ENCODE assay signal across 2 cellular contexts in the genomic region with DNA sequence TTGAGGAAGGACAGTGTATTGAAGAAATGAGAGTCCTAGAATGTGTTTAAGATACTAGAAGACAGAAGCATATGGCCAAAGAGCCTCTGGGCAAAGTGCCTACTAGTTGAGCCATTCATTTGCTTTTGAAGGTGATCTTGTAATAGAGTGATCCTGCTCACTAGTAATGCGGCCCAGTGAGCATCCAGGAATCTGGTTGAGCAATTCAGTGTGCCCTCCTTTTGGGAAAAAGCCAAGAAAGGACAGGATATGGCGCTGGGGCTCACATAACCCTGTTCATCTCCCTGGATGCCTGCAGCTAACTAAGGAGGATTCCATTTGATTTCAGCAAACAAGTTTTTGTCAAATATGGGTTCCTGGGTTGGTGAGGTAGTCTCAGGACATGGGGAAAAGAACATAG.
TF ChIP-seq lines count a peak whose summit lies in the region.

No MANE protein-coding gene starts in this region.

TF ChIP-seq in HCT116, 20 proteins besides CTCF, POLR2A, EP300 and RAD21:
- no peak for TF ChIP-seq SIN3A (IDR thresholded peaks at IDR 0.05; ENCODE audit: low read depth)
- TF ChIP-seq ZFX (IDR thresholded peaks at IDR 0.05), result no peak
- peak; percentile 78; the same call in 1 of the 2 replicates for TF ChIP-seq CEBPB (IDR thresholded peaks at IDR 0.05; ENCODE audit: low read depth)

TF ChIP-seq in GM12878, 131 proteins besides CTCF, POLR2A, EP300 and RAD21:
- TF ChIP-seq IKZF2 (IDR thresholded peaks at IDR 0.05) (no peak), NRF1 (conservative IDR thresholded peaks at IDR 0.05; ENCODE audit: low read depth, low read length) (no peak), GABPA (IDR thresholded peaks at IDR 0.05; ENCODE audit: low read depth) (no peak), NR2F1 (conservative IDR thresholded peaks at IDR 0.05) (no peak), TCF3 (IDR thresholded peaks at IDR 0.05; ENCODE audit: borderline replicate concordance, insufficient read depth, low read depth, low read length) (no peak), IKZF1 (conservative IDR thresholded peaks at IDR 0.05) (no peak), SUZ12 (IDR thresholded peaks at IDR 0.05; ENCODE audit: unreplicated experiment) (no peak), MXI1 (IDR thresholded peaks at IDR 0.05; ENCODE audit: low read depth, low read length) (no peak), HDAC2 (IDR thresholded peaks at IDR 0.05) (no peak), NFXL1 (IDR thresholded peaks at IDR 0.05; ENCODE audit: borderline replicate concordance) (no peak)
- TF ChIP-seq, protein P1, sequence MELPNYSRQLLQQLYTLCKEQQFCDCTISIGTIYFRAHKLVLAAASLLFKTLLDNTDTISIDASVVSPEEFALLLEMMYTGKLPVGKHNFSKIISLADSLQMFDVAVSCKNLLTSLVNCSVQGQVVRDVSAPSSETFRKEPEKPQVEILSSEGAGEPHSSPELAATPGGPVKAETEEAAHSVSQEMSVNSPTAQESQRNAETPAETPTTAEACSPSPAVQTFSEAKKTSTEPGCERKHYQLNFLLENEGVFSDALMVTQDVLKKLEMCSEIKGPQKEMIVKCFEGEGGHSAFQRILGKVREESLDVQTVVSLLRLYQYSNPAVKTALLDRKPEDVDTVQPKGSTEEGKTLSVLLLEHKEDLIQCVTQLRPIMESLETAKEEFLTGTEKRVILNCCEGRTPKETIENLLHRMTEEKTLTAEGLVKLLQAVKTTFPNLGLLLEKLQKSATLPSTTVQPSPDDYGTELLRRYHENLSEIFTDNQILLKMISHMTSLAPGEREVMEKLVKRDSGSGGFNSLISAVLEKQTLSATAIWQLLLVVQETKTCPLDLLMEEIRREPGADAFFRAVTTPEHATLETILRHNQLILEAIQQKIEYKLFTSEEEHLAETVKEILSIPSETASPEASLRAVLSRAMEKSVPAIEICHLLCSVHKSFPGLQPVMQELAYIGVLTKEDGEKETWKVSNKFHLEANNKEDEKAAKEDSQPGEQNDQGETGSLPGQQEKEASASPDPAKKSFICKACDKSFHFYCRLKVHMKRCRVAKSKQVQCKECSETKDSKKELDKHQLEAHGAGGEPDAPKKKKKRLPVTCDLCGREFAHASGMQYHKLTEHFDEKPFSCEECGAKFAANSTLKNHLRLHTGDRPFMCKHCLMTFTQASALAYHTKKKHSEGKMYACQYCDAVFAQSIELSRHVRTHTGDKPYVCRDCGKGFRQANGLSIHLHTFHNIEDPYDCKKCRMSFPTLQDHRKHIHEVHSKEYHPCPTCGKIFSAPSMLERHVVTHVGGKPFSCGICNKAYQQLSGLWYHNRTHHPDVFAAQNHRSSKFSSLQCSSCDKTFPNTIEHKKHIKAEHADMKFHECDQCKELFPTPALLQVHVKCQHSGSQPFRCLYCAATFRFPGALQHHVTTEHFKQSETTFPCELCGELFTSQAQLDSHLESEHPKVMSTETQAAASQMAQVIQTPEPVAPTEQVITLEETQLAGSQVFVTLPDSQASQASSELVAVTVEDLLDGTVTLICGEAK (IDR thresholded peaks at IDR 0.05; ENCODE audit: borderline replicate concordance), result no peak
- TF ChIP-seq, protein P2, sequence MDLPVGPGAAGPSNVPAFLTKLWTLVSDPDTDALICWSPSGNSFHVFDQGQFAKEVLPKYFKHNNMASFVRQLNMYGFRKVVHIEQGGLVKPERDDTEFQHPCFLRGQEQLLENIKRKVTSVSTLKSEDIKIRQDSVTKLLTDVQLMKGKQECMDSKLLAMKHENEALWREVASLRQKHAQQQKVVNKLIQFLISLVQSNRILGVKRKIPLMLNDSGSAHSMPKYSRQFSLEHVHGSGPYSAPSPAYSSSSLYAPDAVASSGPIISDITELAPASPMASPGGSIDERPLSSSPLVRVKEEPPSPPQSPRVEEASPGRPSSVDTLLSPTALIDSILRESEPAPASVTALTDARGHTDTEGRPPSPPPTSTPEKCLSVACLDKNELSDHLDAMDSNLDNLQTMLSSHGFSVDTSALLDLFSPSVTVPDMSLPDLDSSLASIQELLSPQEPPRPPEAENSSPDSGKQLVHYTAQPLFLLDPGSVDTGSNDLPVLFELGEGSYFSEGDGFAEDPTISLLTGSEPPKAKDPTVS (IDR thresholded peaks at IDR 0.05; ENCODE audit: low read depth, low read length), result no peak
- TF ChIP-seq, protein P3, sequence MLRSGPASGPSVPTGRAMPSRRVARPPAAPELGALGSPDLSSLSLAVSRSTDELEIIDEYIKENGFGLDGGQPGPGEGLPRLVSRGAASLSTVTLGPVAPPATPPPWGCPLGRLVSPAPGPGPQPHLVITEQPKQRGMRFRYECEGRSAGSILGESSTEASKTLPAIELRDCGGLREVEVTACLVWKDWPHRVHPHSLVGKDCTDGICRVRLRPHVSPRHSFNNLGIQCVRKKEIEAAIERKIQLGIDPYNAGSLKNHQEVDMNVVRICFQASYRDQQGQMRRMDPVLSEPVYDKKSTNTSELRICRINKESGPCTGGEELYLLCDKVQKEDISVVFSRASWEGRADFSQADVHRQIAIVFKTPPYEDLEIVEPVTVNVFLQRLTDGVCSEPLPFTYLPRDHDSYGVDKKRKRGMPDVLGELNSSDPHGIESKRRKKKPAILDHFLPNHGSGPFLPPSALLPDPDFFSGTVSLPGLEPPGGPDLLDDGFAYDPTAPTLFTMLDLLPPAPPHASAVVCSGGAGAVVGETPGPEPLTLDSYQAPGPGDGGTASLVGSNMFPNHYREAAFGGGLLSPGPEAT (IDR thresholded peaks at IDR 0.05; ENCODE audit: low read depth), result no peak
- TF ChIP-seq, protein P4, sequence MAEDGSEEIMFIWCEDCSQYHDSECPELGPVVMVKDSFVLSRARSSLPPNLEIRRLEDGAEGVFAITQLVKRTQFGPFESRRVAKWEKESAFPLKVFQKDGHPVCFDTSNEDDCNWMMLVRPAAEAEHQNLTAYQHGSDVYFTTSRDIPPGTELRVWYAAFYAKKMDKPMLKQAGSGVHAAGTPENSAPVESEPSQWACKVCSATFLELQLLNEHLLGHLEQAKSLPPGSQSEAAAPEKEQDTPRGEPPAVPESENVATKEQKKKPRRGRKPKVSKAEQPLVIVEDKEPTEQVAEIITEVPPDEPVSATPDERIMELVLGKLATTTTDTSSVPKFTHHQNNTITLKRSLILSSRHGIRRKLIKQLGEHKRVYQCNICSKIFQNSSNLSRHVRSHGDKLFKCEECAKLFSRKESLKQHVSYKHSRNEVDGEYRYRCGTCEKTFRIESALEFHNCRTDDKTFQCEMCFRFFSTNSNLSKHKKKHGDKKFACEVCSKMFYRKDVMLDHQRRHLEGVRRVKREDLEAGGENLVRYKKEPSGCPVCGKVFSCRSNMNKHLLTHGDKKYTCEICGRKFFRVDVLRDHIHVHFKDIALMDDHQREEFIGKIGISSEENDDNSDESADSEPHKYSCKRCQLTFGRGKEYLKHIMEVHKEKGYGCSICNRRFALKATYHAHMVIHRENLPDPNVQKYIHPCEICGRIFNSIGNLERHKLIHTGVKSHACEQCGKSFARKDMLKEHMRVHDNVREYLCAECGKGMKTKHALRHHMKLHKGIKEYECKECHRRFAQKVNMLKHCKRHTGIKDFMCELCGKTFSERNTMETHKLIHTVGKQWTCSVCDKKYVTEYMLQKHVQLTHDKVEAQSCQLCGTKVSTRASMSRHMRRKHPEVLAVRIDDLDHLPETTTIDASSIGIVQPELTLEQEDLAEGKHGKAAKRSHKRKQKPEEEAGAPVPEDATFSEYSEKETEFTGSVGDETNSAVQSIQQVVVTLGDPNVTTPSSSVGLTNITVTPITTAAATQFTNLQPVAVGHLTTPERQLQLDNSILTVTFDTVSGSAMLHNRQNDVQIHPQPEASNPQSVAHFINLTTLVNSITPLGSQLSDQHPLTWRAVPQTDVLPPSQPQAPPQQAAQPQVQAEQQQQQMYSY (CRISPR knock-in tag; IDR thresholded peaks at IDR 0.05), result no peak
